Comparison of ENCODE assay signal across 8 cellular contexts in genomic region chr11:77066229-77067023, GRCh38. TPM values are rescaled to one million over a fixed set of nuclear protein-coding genes. Genes with fewer than 3 reads are reported as not detected.
DNase-seq lines count a peak whose midpoint lies in the region; ATAC-seq lines count a peak whose summit lies in the region.

Gene CAPN5 (plus strand): TSS chr11:77066971. CDS start chr11:77084887, 17,916 bp downstream.

- peak; percentile 92 for ATAC-seq in GM19023 (IDR thresholded peaks at IDR 0.05; ENCODE audit: unreplicated experiment)
- ATAC-seq in HG03196 (IDR thresholded peaks at IDR 0.05; ENCODE audit: unreplicated experiment): peak; percentile 85
- ATAC-seq in left lobe of liver: peak; percentile 87

- peak within 1 kb of the TSS; percentile 75 for H3K27ac ChIP-seq in cingulate gyrus (ENCODE audit: low read depth, low read length)

- DNase-seq in AML-193 (lab: John Stamatoyannopoulos, UW) (peak; percentile 65), NCI-H446 treated with DMSO at 0.1 percent for 48 hours (lab: John Stamatoyannopoulos, UW) (peak; percentile 82), left lobe of liver (ENCODE audit: low spot score) (peak; percentile 96)
- DNase-seq in activated CD4-positive, alpha-beta T cell treated with anti-CD3 and anti-CD28 coated beads for 4 hours: peak; percentile 78 to 84
- peak; percentile 83 for DNase-seq in stimulated activated CD4-positive, alpha-beta T cell treated with anti-CD3 and anti-CD28 coated beads, Interleukin-1b, Interleukin-23, amount 100 ng/mL, for 48 hours

RNA-seq across cellular contexts. Expression of gene CAPN5, which starts in this region (rescaled TPM):
- 78.1 TPM for total RNA-seq in left lobe of liver

Comparison
In these comparisons a context has a peak if more than half of its experiments do, and no peak if none do; other contexts are left out.
1. Peak in every context shown above with its lines: DNase-seq, ATAC-seq and H3K27ac ChIP-seq.